ENCODE assay signal across 2 cellular contexts in genomic region chr4:57098945-57099344, GRCh38.
TF ChIP-seq lines count a peak whose summit lies in the region.

No MANE protein-coding gene starts in this region.

TF ChIP-seq in SK-N-SH, 30 proteins besides CTCF, POLR2A, EP300 and RAD21 (continued from another document):
- no peak for TF ChIP-seq USF1 (IDR thresholded peaks at IDR 0.05; ENCODE audit: borderline replicate concordance, low read depth)
- no peak for TF ChIP-seq NFIC (IDR thresholded peaks at IDR 0.05; ENCODE audit: borderline replicate concordance)
- TF ChIP-seq FOXM1 (IDR thresholded peaks at IDR 0.05; ENCODE audit: low read depth), result no peak
- no peak for TF ChIP-seq TCF12 (IDR thresholded peaks at IDR 0.05)
- no peak for TF ChIP-seq RCOR1 (IDR thresholded peaks at IDR 0.05; ENCODE audit: low read length)
- TF ChIP-seq MAX (IDR thresholded peaks at IDR 0.05; ENCODE audit: low read depth), result no peak
- no peak for TF ChIP-seq EZH2phosphoT487 (IDR thresholded peaks at IDR 0.05; ENCODE audit: borderline replicate concordance, low read depth)
- no peak for TF ChIP-seq POLR2AphosphoS5 (IDR thresholded peaks at IDR 0.05; ENCODE audit: low read depth, low read length)
- no peak for TF ChIP-seq NRF1 (IDR thresholded peaks at IDR 0.05; ENCODE audit: low read depth, low read length)
TF ChIP-seq in SK-N-SH: peak in this region for 0.

TF ChIP-seq in SK-N-SH treated with all-trans-retinoic acid at 6 μM for 48 hours, 23 proteins besides CTCF, POLR2A, EP300 and RAD21 (continued from another document):
- TF ChIP-seq POU6F1 (CRISPR knock-in tag; IDR thresholded peaks at IDR 0.05; ENCODE audit: borderline replicate concordance, low read depth) (no peak), GLIS3 (CRISPR knock-in tag; IDR thresholded peaks at IDR 0.05) (no peak), OSR1 (CRISPR knock-in tag; IDR thresholded peaks at IDR 0.05) (no peak)
